Comparison of ENCODE assay signal across 1 cellular context in the genomic region with DNA sequence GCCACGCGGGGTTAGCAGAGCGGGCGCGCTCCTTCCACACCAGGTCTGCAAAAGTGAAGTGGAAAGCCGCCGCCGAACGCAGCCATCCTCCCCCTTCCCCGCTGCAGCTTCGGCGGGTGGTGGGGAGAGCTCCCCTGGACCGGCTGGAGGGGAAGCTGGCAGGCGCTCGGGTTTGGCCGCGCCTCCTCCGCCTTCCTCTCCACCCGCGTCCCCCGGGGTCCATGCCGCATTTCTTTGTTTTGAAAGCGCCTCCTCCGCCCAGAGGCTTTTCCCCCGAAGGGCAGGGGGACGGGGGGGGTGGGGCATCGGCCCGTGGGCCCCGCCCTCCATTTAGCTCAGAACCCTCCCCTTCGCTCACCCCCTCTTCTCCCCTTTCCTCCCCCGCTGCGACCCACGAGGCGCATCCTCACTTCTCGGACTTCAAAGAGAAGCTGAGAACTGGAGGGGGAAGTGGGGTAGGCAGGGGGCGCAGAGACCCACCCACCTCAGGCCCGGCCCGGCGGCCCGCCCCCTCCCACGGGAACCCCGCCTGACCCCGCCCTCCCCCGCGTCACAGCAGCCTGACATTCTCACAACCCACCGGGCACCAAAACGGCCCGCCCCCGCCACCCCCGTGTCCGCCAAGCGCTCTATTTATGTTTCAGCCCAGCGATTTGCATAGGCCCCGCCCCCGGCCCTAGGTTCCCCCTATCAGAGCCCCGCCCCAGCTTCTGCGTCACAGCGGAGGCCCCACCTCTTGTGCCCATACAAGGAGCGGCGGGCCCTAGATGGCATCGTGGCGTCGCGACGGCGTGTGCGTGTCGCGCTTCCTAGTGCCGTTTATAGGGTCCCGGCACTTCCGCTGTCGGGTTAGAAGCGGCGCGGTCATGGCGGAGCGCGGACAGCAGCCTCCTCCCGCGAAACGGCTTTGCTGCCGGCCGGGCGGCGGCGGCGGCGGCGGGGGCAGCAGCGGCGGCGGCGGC.
TF ChIP-seq lines count a peak whose summit lies in the region.

TSS of gene ZSWIM6 (plus strand) at position 852 of the 962 bp plus-strand sequence. CDS start at position 867, 15 bp downstream.

TF ChIP-seq in K562, 482 proteins besides CTCF, POLR2A, EP300 and RAD21 (continued from another document and continues in another):
- TF ChIP-seq, protein P1, sequence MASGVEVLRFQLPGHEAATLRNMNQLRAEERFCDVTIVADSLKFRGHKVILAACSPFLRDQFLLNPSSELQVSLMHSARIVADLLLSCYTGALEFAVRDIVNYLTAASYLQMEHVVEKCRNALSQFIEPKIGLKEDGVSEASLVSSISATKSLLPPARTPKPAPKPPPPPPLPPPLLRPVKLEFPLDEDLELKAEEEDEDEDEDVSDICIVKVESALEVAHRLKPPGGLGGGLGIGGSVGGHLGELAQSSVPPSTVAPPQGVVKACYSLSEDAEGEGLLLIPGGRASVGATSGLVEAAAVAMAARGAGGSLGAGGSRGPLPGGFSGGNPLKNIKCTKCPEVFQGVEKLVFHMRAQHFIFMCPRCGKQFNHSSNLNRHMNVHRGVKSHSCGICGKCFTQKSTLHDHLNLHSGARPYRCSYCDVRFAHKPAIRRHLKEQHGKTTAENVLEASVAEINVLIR (CRISPR knock-in tag; IDR thresholded peaks at IDR 0.05), result peak; percentile 87
- TF ChIP-seq NONO (IDR thresholded peaks at IDR 0.05; ENCODE audit: low read depth in 2 of 2, low read length in 1 of 2) (peak; percentile 33 to 72; a peak in 3 of 4 replicates), ZBTB34 (CRISPR knock-in tag; IDR thresholded peaks at IDR 0.05) (no peak), POLR2G (IDR thresholded peaks at IDR 0.05; ENCODE audit: low read depth, low read length) (peak; percentile 93), ZFP30 (CRISPR knock-in tag; IDR thresholded peaks at IDR 0.05; ENCODE audit: borderline replicate concordance) (no peak), ZBED1 (IDR thresholded peaks at IDR 0.05) (0 out of 2 replicates have a peak, but pooled peaks have one; percentile 58), FIP1L1 (IDR thresholded peaks at IDR 0.05; ENCODE audit: low read depth, low read length, poor library complexity, severe bottlenecking) (no peak), RAD51 (IDR thresholded peaks at IDR 0.05; ENCODE audit: borderline replicate concordance, low read depth) (no peak), SRF (CRISPR knock-in tag; IDR thresholded peaks at IDR 0.05) (peak; percentile 98 to 99), ZC3H11A (IDR thresholded peaks at IDR 0.05; ENCODE audit: low read depth, low read length) (no peak), HINFP (tag; conservative IDR thresholded peaks at IDR 0.05; ENCODE audit: low read depth) (no peak), ZNF146 (CRISPR knock-in tag; IDR thresholded peaks at IDR 0.05; ENCODE audit: unreplicated experiment) (no peak), ZBTB40 (IDR thresholded peaks at IDR 0.05) (peak; percentile 66), ZBTB40 (CRISPR knock-in tag; IDR thresholded peaks at IDR 0.05) (no peak), GABPA (tag; conservative IDR thresholded peaks at IDR 0.05; ENCODE audit: low read depth) (peak; percentile 91), ZFP36 (IDR thresholded peaks at IDR 0.05; ENCODE audit: low read depth, low read length, partially characterized antibody) (peak; percentile 99), ZBTB8A (IDR thresholded peaks at IDR 0.05; ENCODE audit: partially characterized antibody) (no peak), ZNF57 (CRISPR knock-in tag; IDR thresholded peaks at IDR 0.05) (no peak), ZNF217 (CRISPR knock-in tag; IDR thresholded peaks at IDR 0.05) (no peak), CHD2 (IDR thresholded peaks at IDR 0.05; ENCODE audit: low read depth, low read length) (no peak), PCBP1 (IDR thresholded peaks at IDR 0.05; ENCODE audit: low read depth, low read length, poor library complexity, severe bottlenecking) (peak; percentile 42), CREB1 (IDR thresholded peaks at IDR 0.05) (peak; percentile 96), CREB1 (CRISPR knock-in tag; IDR thresholded peaks at IDR 0.05) (peak; percentile 91), MCM3 (IDR thresholded peaks at IDR 0.05) (no peak), ZBTB11 (CRISPR knock-in tag; IDR thresholded peaks at IDR 0.05) (peak in 1 of 3 experiments; percentile 5; a peak in 1 of 6 replicates), ARID2 (IDR thresholded peaks at IDR 0.05) (no peak), SETDB1 (IDR thresholded peaks at IDR 0.05; ENCODE audit: low read length) (no peak)
- TF ChIP-seq, protein P2, sequence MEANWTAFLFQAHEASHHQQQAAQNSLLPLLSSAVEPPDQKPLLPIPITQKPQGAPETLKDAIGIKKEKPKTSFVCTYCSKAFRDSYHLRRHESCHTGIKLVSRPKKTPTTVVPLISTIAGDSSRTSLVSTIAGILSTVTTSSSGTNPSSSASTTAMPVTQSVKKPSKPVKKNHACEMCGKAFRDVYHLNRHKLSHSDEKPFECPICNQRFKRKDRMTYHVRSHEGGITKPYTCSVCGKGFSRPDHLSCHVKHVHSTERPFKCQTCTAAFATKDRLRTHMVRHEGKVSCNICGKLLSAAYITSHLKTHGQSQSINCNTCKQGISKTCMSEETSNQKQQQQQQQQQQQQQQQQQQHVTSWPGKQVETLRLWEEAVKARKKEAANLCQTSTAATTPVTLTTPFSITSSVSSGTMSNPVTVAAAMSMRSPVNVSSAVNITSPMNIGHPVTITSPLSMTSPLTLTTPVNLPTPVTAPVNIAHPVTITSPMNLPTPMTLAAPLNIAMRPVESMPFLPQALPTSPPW (CRISPR knock-in tag; IDR thresholded peaks at IDR 0.05), result peak; percentile 80
- TF ChIP-seq, protein P3, sequence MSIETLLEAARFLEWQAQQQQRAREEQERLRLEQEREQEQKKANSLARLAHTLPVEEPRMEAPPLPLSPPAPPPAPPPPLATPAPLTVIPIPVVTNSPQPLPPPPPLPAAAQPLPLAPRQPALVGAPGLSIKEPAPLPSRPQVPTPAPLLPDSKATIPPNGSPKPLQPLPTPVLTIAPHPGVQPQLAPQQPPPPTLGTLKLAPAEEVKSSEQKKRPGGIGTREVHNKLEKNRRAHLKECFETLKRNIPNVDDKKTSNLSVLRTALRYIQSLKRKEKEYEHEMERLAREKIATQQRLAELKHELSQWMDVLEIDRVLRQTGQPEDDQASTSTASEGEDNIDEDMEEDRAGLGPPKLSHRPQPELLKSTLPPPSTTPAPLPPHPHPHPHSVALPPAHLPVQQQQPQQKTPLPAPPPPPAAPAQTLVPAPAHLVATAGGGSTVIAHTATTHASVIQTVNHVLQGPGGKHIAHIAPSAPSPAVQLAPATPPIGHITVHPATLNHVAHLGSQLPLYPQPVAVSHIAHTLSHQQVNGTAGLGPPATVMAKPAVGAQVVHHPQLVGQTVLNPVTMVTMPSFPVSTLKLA (conservative IDR thresholded peaks at IDR 0.05), result peak; percentile 26 to 59; a peak in 2 of 4 replicates
- TF ChIP-seq, protein P4, sequence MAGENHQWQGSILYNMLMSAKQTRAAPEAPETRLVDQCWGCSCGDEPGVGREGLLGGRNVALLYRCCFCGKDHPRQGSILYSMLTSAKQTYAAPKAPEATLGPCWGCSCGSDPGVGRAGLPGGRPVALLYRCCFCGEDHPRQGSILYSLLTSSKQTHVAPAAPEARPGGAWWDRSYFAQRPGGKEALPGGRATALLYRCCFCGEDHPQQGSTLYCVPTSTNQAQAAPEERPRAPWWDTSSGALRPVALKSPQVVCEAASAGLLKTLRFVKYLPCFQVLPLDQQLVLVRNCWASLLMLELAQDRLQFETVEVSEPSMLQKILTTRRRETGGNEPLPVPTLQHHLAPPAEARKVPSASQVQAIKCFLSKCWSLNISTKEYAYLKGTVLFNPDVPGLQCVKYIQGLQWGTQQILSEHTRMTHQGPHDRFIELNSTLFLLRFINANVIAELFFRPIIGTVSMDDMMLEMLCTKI (IDR thresholded peaks at IDR 0.05; ENCODE audit: partially characterized antibody), result no peak
